Comparison of ENCODE assay signal across 8 cellular contexts in genomic region chr12:50637870-50638481, GRCh38.
DNase-seq lines count a peak whose midpoint lies in the region; ATAC-seq, FAIRE-seq and TF ChIP-seq lines count a peak whose summit lies in the region.

No MANE protein-coding gene starts in this region.

- no peak overlapping the region for H3K4me3 Mint-ChIP-seq in activated naive CD8-positive, alpha-beta T cell treated with anti-CD3 and anti-CD28 coated beads, Interleukin-2, amount 50 U/mL, for 24 hours
- H3K4me3 Mint-ChIP-seq in stimulated activated memory B cell treated with anti-CD40 and anti-IgM and Interleukin-4, amounts not matched to agents 10 μg/mL and 1 μg/mL and 100 μg/mL, for 72 hours: no peak overlapping the region

- peak; percentile 78 for TF ChIP-seq CTCF in left ventricle myocardium inferior (IDR thresholded peaks at IDR 0.05; ENCODE audit: borderline replicate concordance)

- H3K36me3 ChIP-seq in left ventricle myocardium inferior: peaks cover 10% of the 10 kb centered on the region

- H3K27me3 ChIP-seq in left ventricle myocardium inferior (ENCODE audit: low read depth): no peaks in the 10 kb centered on the region

- in situ Hi-C loops in G401 (cut with HindIII; ENCODE audit: low sequenced_read_pairs): no loop called here

- no peaks in the 10 kb centered on the region for H3K9me3 ChIP-seq in left ventricle myocardium inferior (replicated peaks)

- H3K4me1 Mint-ChIP-seq in activated naive CD8-positive, alpha-beta T cell treated with anti-CD3 and anti-CD28 coated beads, Interleukin-2, amount 50 U/mL, for 24 hours: peaks cover 26% of the 10 kb centered on the region
- peaks cover 40% of the 10 kb centered on the region for H3K4me1 Mint-ChIP-seq in stimulated activated memory B cell treated with anti-CD40 and anti-IgM and Interleukin-4, amounts not matched to agents 10 μg/mL and 1 μg/mL and 100 μg/mL, for 72 hours

- peak; percentile 97 for FAIRE-seq in A204.1 (lab: Jason Lieb, UNC)

- H3K27ac Mint-ChIP-seq in activated naive CD8-positive, alpha-beta T cell treated with anti-CD3 and anti-CD28 coated beads, Interleukin-2, amount 50 U/mL, for 24 hours: peak overlapping the region; percentile 27
- H3K27ac Mint-ChIP-seq in stimulated activated memory B cell treated with anti-CD40 and anti-IgM and Interleukin-4, amounts not matched to agents 10 μg/mL and 1 μg/mL and 100 μg/mL, for 72 hours: peak overlapping the region; percentile 43

- H3K36me3 Mint-ChIP-seq in activated naive CD8-positive, alpha-beta T cell treated with anti-CD3 and anti-CD28 coated beads, Interleukin-2, amount 50 U/mL, for 24 hours (ENCODE audit: low read depth): peaks cover 16% of the 10 kb centered on the region
- peaks cover 30% of the 10 kb centered on the region for H3K36me3 Mint-ChIP-seq in stimulated activated memory B cell treated with anti-CD40 and anti-IgM and Interleukin-4, amounts not matched to agents 10 μg/mL and 1 μg/mL and 100 μg/mL, for 72 hours

- no peak for ATAC-seq in activated naive CD8-positive, alpha-beta T cell treated with anti-CD3 and anti-CD28 coated beads, Interleukin-2, amount 50 U/mL, for 24 hours
- no peak for ATAC-seq in stimulated activated memory B cell treated with anti-CD40 and anti-IgM and Interleukin-4, amounts not matched to agents 10 μg/mL and 1 μg/mL and 100 μg/mL, for 72 hours
- ATAC-seq in HG03432 (IDR thresholded peaks at IDR 0.05; ENCODE audit: unreplicated experiment) (no peak), GM21619 (IDR thresholded peaks at IDR 0.05; ENCODE audit: unreplicated experiment) (no peak)

- no peaks in the 10 kb centered on the region for H3K27me3 Mint-ChIP-seq in activated naive CD8-positive, alpha-beta T cell treated with anti-CD3 and anti-CD28 coated beads, Interleukin-2, amount 50 U/mL, for 24 hours
- H3K27me3 Mint-ChIP-seq in stimulated activated memory B cell treated with anti-CD40 and anti-IgM and Interleukin-4, amounts not matched to agents 10 μg/mL and 1 μg/mL and 100 μg/mL, for 72 hours: no peaks in the 10 kb centered on the region

- intact Hi-C loops in left ventricle myocardium inferior (cut with micrococcal nuclease): no loop called here

- H3K4me1 ChIP-seq in left ventricle myocardium inferior: peaks cover 50% of the 10 kb centered on the region

- DNase-seq in G401 (ENCODE audit: low spot score) (peak; percentile 84), NCI-H2081 treated with DMSO at 0.1 percent for 48 hours (lab: John Stamatoyannopoulos, UW) (peak; percentile 12), left ventricle myocardium inferior (no peak)
- DNase-seq in activated naive CD8-positive, alpha-beta T cell treated with anti-CD3 and anti-CD28 coated beads, Interleukin-2, amount 50 U/mL, for 24 hours: no peak

- H3K4me3 ChIP-seq in left ventricle myocardium inferior: no peak overlapping the region

- H3K9me3 Mint-ChIP-seq in activated naive CD8-positive, alpha-beta T cell treated with anti-CD3 and anti-CD28 coated beads, Interleukin-2, amount 50 U/mL, for 24 hours: no peaks in the 10 kb centered on the region
- H3K9me3 Mint-ChIP-seq in stimulated activated memory B cell treated with anti-CD40 and anti-IgM and Interleukin-4, amounts not matched to agents 10 μg/mL and 1 μg/mL and 100 μg/mL, for 72 hours: no peaks in the 10 kb centered on the region

- no peak overlapping the region for H3K27ac ChIP-seq in left ventricle myocardium inferior (replicated peaks)

Comparison
In these comparisons a context has a peak if more than half of its experiments do, and no peak if none do; other contexts are left out.
1. DNase-seq: peak in G401 (single experiment) and NCI-H2081 treated with DMSO at 0.1 percent for 48 hours (single experiment); none in activated naive CD8-positive, alpha-beta T cell treated with anti-CD3 and anti-CD28 coated beads, Interleukin-2, amount 50 U/mL, for 24 hours (single experiment) and left ventricle myocardium inferior (single experiment).